21 cellular contexts compared by ENCODE assay signal in genomic region chr4:182876006-182876405, GRCh38.
"Had no signal": no experiment of that assay in that cellular context is flagged by ENCODE, and none has a peak within 500 bp of the region (broad histone marks: within the 10 kb centered on the region; RNA-seq: fewer than 3 reads in every experiment).

No MANE protein-coding gene starts in this region.

- DNase-seq: dorsolateral prefrontal cortex; effector CD4-positive, alpha-beta T cell; kidney; left cardiac atrium; left lung; mesenchymal stem cell; midbrain; naive thymus-derived CD4-positive, alpha-beta T cell; stimulated activated CD4-positive, alpha-beta T cell treated with anti-CD3 and anti-CD28 coated beads, Interleukin-1b, Interleukin-23, amount 100 ng/mL, for 48 hours; stimulated activated CD4-positive, alpha-beta T cell treated with anti-CD3 and anti-CD28 coated beads, Interleukin-4, amount 100 ng/mL, for 1 hour; stimulated activated CD8-positive, alpha-beta memory T cell treated with anti-CD3 and anti-CD28 coated beads, Interleukin-4, amount 100 ng/mL, for 48 hours; stimulated activated naive CD4-positive, alpha-beta T cell treated with Interleukin-2 at 50 U/mL for 16 hours; stomach; thyroid gland; trophoblast cell had no signal

- H3K27ac ChIP-seq: dorsolateral prefrontal cortex, left lung, parathyroid adenoma, prostate gland, right atrium auricular region, skin epidermis, stomach, thyroid gland, vagina had no signal

- H3K27me3 Mint-ChIP-seq: naive thymus-derived CD4-positive, alpha-beta T cell had no signal

- H3K4me3 Mint-ChIP-seq: naive thymus-derived CD4-positive, alpha-beta T cell had no signal

- H3K9me3 Mint-ChIP-seq: naive thymus-derived CD4-positive, alpha-beta T cell; nephron had no signal

- ATAC-seq: left cardiac atrium; left lung; naive thymus-derived CD4-positive, alpha-beta T cell had no signal
